ENCODE assay signal across 8 cellular contexts in the genomic region with DNA sequence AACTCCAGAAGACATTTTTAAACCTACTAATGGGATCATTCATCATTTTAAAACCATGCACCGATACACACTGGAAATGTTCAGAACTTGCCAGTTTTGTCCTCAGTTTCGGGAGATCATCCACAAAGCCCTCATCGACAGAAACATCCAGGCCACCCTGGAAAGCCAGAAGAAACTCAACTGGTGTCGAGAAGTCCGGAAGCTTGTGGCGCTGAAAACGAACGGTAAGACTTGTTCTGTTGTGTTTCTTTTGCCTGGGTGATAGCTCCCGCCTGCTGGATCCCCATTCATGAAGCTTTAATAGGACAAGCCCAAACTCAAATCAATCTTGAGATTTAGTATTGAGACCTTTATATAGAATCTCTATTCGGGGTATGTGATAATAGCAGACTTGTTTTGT. TPM values are rescaled to one million over a fixed set of nuclear protein-coding genes. Genes with fewer than 3 reads are reported as not detected.
A peak's percentile ranks its signal among the peaks of the same experiment; 100 is the strongest.
DNase-seq lines count a peak whose midpoint lies in the region; ATAC-seq and TF ChIP-seq lines count a peak whose summit lies in the region.

No MANE protein-coding gene starts in this region.

- H3K4me1 ChIP-seq in BLaER1 (peaks cover 76% of the 10 kb centered on the region), Karpas-422 (ENCODE audit: low read length) (peaks cover 26% of the 10 kb centered on the region), SK-N-SH (ENCODE audit: control insufficient read depth in 1 of 2, insufficient read depth in 2 of 2, low read depth in 1 of 2, low read length in 1 of 2) (peaks cover 0 to 5% of the 10 kb centered on the region in 2 experiments; a peak in 1 of 4 replicates)

- H3K27me3 Mint-ChIP-seq in central memory CD8-positive, alpha-beta T cell: no peaks in the 10 kb centered on the region
- H3K27me3 Mint-ChIP-seq in natural killer cell (ENCODE audit: low read depth in 2 of 2): no peaks in the 10 kb centered on the region

- DNase-seq in Karpas-422 (peak; percentile 32), natural killer cell (no peak), COLO668 (lab: John Stamatoyannopoulos, UW; ENCODE audit: unreplicated experiment) (no peak), SK-N-SH (no peak), GDM1 (lab: John Stamatoyannopoulos, UW) (no peak)
- DNase-seq in central memory CD8-positive, alpha-beta T cell (ENCODE audit: low spot score in 2 of 2): no peak

- H3K36me3 ChIP-seq in BLaER1: peaks cover 73% of the 10 kb centered on the region
- H3K36me3 ChIP-seq in Karpas-422 (ENCODE audit: insufficient read depth, low read length): no peaks in the 10 kb centered on the region
- no peaks in the 10 kb centered on the region for H3K36me3 ChIP-seq in SK-N-SH (replicated peaks in 1 of 2; ENCODE audit: control insufficient read depth in 1 of 2, insufficient read depth in 2 of 2, low read length in 1 of 2)

- no peaks in the 10 kb centered on the region for H3K79me2 ChIP-seq in Karpas-422 (ENCODE audit: low read length)
- H3K79me2 ChIP-seq in SK-N-SH (ENCODE audit: insufficient read depth): no peaks in the 10 kb centered on the region

- H3K4me1 Mint-ChIP-seq in central memory CD8-positive, alpha-beta T cell: peaks cover 79% of the 10 kb centered on the region
- H3K4me1 Mint-ChIP-seq in natural killer cell: peaks cover 64 to 76% of the 10 kb centered on the region in 2 donors

- H3K9me2 ChIP-seq in Karpas-422 (replicated peaks; ENCODE audit: insufficient read depth, low read length) (no peaks in the 10 kb centered on the region), SK-N-SH (no peaks in the 10 kb centered on the region)

- POLR2A ChIA-PET in SK-N-SH (lab: Yijun Ruan, JAX): no interaction called here

- peak overlapping the region; percentile 89 for H3K4me2 ChIP-seq in BLaER1
- H3K4me2 ChIP-seq in Karpas-422 (ENCODE audit: low read depth, low read length, poor library complexity, severe bottlenecking): no peak overlapping the region
- H3K4me2 ChIP-seq in SK-N-SH: no peak overlapping the region

- H3K36me3 Mint-ChIP-seq in central memory CD8-positive, alpha-beta T cell (ENCODE audit: insufficient read depth): peaks cover 100% of the 10 kb centered on the region
- H3K36me3 Mint-ChIP-seq in natural killer cell: peaks cover 45% of the 10 kb centered on the region

- no peaks in the 10 kb centered on the region for H3K27me3 ChIP-seq in BLaER1
- peaks cover 5% of the 10 kb centered on the region; the same call in 1 of the 2 replicates for H3K27me3 ChIP-seq in Karpas-422 (ENCODE audit: low read length)
- H3K27me3 ChIP-seq in SK-N-SH (ENCODE audit: insufficient read depth): no peaks in the 10 kb centered on the region; the same call in 1 of the 2 replicates

- H3K9ac ChIP-seq in BLaER1 (peak overlapping the region; percentile 94), Karpas-422 (ENCODE audit: low read length) (no peak overlapping the region), SK-N-SH (no peak overlapping the region)

- H3K27ac Mint-ChIP-seq in central memory CD8-positive, alpha-beta T cell (ENCODE audit: low read depth): peak overlapping the region; percentile 99
- H3K27ac Mint-ChIP-seq in natural killer cell: peak overlapping the region; percentile 96 to 98

- peak overlapping the region; percentile 96 for H3K4me3 ChIP-seq in BLaER1
- no peak overlapping the region for H3K4me3 ChIP-seq in Karpas-422 (ENCODE audit: low read length)
- no peak overlapping the region for H3K4me3 ChIP-seq in SK-N-SH (ENCODE audit: low read depth in 2 of 2, low read length in 1 of 2)

- H3K27ac ChIP-seq in BLaER1 (peak overlapping the region; percentile 95), Karpas-422 (ENCODE audit: low read length) (no peak overlapping the region), SK-N-SH (ENCODE audit: low read depth in 2 of 2, low read length in 1 of 2) (no peak overlapping the region)

- TF ChIP-seq RAD21 in SK-N-SH (IDR thresholded peaks at IDR 0.05; ENCODE audit: low read length): no peak

- no peak for ATAC-seq in central memory CD8-positive, alpha-beta T cell (replicated peaks; ENCODE audit: extremely low read depth, poor library complexity, severe bottlenecking)
- ATAC-seq in natural killer cell (no peak), HG03342 (IDR thresholded peaks at IDR 0.05; ENCODE audit: unreplicated experiment) (no peak)

- TF ChIP-seq EP300 in SK-N-SH (IDR thresholded peaks at IDR 0.05; ENCODE audit: borderline replicate concordance in 1 of 2, low read depth in 1 of 2, low read length in 1 of 2): no peak

- WGBS in SK-N-SH (ENCODE audit: low lambda C conversion rate): 65% methylated on average over 10 of the region's 10 CpGs

- TF ChIP-seq CTCF in natural killer cell (IDR thresholded peaks at IDR 0.05) (no peak), SK-N-SH (IDR thresholded peaks at IDR 0.05) (no peak)

- H3F3A ChIP-seq in SK-N-SH (replicated peaks; ENCODE audit: insufficient read depth): peaks cover 9% of the 10 kb centered on the region

- H4K20me1 ChIP-seq in BLaER1 (peaks cover 79% of the 10 kb centered on the region), Karpas-422 (ENCODE audit: insufficient read depth, low read depth, low read length) (no peaks in the 10 kb centered on the region), SK-N-SH (ENCODE audit: insufficient read depth) (no peaks in the 10 kb centered on the region)

- CTCF ChIA-PET in SK-N-SH (lab: Yijun Ruan, JAX): no interaction called here

- H2AFZ ChIP-seq in Karpas-422 (ENCODE audit: low read length): no peak overlapping the region
- no peak overlapping the region for H2AFZ ChIP-seq in SK-N-SH (ENCODE audit: low read depth)

- H3K4me3 Mint-ChIP-seq in central memory CD8-positive, alpha-beta T cell: peak overlapping the region; percentile 86
- peak overlapping the region; percentile 98 for H3K4me3 Mint-ChIP-seq in natural killer cell

- intact Hi-C loops in natural killer cell (cut with micrococcal nuclease): loop anchor here (5.0 kb wide), 1 partner anchor 56 kb away; no protein-coding TSS in a partner anchor

- H3K9me3 ChIP-seq in BLaER1 (no peaks in the 10 kb centered on the region), Karpas-422 (ENCODE audit: low read length) (no peaks in the 10 kb centered on the region), SK-N-SH (no peaks in the 10 kb centered on the region)

- no peaks in the 10 kb centered on the region for H3K9me3 Mint-ChIP-seq in central memory CD8-positive, alpha-beta T cell
- no peaks in the 10 kb centered on the region for H3K9me3 Mint-ChIP-seq in natural killer cell

TF ChIP-seq in SK-N-SH, 30 proteins besides CTCF, POLR2A, EP300 and RAD21:
- TF ChIP-seq ELF1 (IDR thresholded peaks at IDR 0.05): no peak
- TF ChIP-seq TEAD4 (IDR thresholded peaks at IDR 0.05; ENCODE audit: borderline replicate concordance, insufficient read depth): no peak
- TF ChIP-seq, protein P1, sequence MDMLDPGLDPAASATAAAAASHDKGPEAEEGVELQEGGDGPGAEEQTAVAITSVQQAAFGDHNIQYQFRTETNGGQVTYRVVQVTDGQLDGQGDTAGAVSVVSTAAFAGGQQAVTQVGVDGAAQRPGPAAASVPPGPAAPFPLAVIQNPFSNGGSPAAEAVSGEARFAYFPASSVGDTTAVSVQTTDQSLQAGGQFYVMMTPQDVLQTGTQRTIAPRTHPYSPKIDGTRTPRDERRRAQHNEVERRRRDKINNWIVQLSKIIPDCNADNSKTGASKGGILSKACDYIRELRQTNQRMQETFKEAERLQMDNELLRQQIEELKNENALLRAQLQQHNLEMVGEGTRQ (IDR thresholded peaks at IDR 0.05; ENCODE audit: borderline replicate concordance, low read depth, low read length): no peak
- no peak for TF ChIP-seq MEF2A (IDR thresholded peaks at IDR 0.05; ENCODE audit: borderline replicate concordance, low read depth)
- TF ChIP-seq YY1 (IDR thresholded peaks at IDR 0.05; ENCODE audit: low read depth): no peak
- TF ChIP-seq FOXM1 (IDR thresholded peaks at IDR 0.05; ENCODE audit: low read depth): no peak

RNA-seq across cellular contexts. Expression of a gene that starts 4.2 kb away (rescaled TPM):
- total RNA-seq in Karpas-422 (2014; rRNA removed; shearing (Covaris generic); ENCODE audit: low replicate concordance): 0.72 and 0.75 TPM in 2 replicates
- total RNA-seq in natural killer cell: 1,000 to 10,000 TPM; 1,163 to 1,298 (median 1,241) TPM
- polyA plus RNA-seq in SK-N-SH (2012; rRNA removed): 1.0 and 1.1 TPM in 2 replicates
- 0.42 and 0.45 TPM in 2 replicates for polyA plus RNA-seq in SK-N-SH (2012; cell fraction: cytosol; rRNA removed)
- polyA plus RNA-seq in SK-N-SH (2012; cell fraction: nucleus; rRNA removed): 2.4 and 3.2 TPM in 2 replicates

Comparison
In these comparisons a context has a peak if more than half of its experiments do, and no peak if none do; other contexts are left out.
1. RNA of a gene that starts 4.2 kb away (total RNA-seq): 1,163 to 1,298 TPM in natural killer cell; 0.72 to 0.75 TPM in Karpas-422; every median in the first group is over 100 times any median in the second.